In genomic region chr12:106094304-106094703, GRCh38 we compare ENCODE assay signal across 1 cellular context.
TF ChIP-seq lines count a peak whose summit lies in the region.

No MANE protein-coding gene starts in this region.

TF ChIP-seq in HepG2, 621 proteins besides CTCF, POLR2A, EP300 and RAD21 (continued from another document):
- TF ChIP-seq HNF1A (IDR thresholded peaks at IDR 0.05; ENCODE audit: low read depth) (0 out of 2 replicates have a peak, but pooled peaks have one; percentile 12), HNF1A (CRISPR knock-in tag; IDR thresholded peaks at IDR 0.05; ENCODE audit: borderline replicate concordance) (no peak), ARID5B (CRISPR knock-in tag; IDR thresholded peaks at IDR 0.05) (peak; percentile 48), ZFX (CRISPR knock-in tag; IDR thresholded peaks at IDR 0.05; ENCODE audit: low read depth) (no peak), ZNF20 (CRISPR knock-in tag; IDR thresholded peaks at IDR 0.05) (no peak), ZNF891 (CRISPR knock-in tag; IDR thresholded peaks at IDR 0.05) (no peak), ZNF264 (CRISPR knock-in tag; IDR thresholded peaks at IDR 0.05) (no peak), NR2F6 (IDR thresholded peaks at IDR 0.05) (0 out of 2 replicates have a peak, but pooled peaks have one; percentile 25), NR2F6 (CRISPR knock-in tag; IDR thresholded peaks at IDR 0.05) (no peak), NR3C1 (CRISPR knock-in tag; IDR thresholded peaks at IDR 0.05) (no peak), HIVEP1 (CRISPR knock-in tag; IDR thresholded peaks at IDR 0.05) (no peak), BCL6 (CRISPR knock-in tag; IDR thresholded peaks at IDR 0.05) (peak; percentile 81), REXO4 (CRISPR knock-in tag; IDR thresholded peaks at IDR 0.05; ENCODE audit: borderline replicate concordance) (no peak), ZMYM2 (CRISPR knock-in tag; IDR thresholded peaks at IDR 0.05) (no peak), ZNF160 (CRISPR knock-in tag; IDR thresholded peaks at IDR 0.05) (no peak), POLR2AphosphoS5 (IDR thresholded peaks at IDR 0.05; ENCODE audit: low read depth, low read length) (no peak), SOX13 (IDR thresholded peaks at IDR 0.05) (no peak), SOX13 (CRISPR knock-in tag; conservative IDR thresholded peaks at IDR 0.05 in 1 of 2, IDR thresholded peaks at IDR 0.05 in 1 of 2) (0 out of 4 replicates have a peak, but pooled peaks of 1 of the 2 experiments have one; percentile 15), KDM2A (CRISPR knock-in tag; IDR thresholded peaks at IDR 0.05; ENCODE audit: borderline replicate concordance, low read depth) (no peak), ADNP (CRISPR knock-in tag; IDR thresholded peaks at IDR 0.05) (no peak), FOXA1 (IDR thresholded peaks at IDR 0.05) (no peak), FOXA1 (CRISPR knock-in tag; IDR thresholded peaks at IDR 0.05) (0 out of 2 replicates have a peak, but pooled peaks have one; percentile 7), SALL2 (CRISPR knock-in tag; IDR thresholded peaks at IDR 0.05) (no peak), AGO2 (optimal IDR thresholded peaks at IDR 0.05; ENCODE audit: low read depth, low read length) (no peak), ZNF446 (CRISPR knock-in tag; IDR thresholded peaks at IDR 0.05) (no peak), HMG20A (CRISPR knock-in tag; IDR thresholded peaks at IDR 0.05; ENCODE audit: borderline replicate concordance) (peak; percentile 38; the same call in 1 of the 2 replicates), ZNF850 (CRISPR knock-in tag; conservative IDR thresholded peaks at IDR 0.05) (no peak), CBFB (CRISPR knock-in tag; IDR thresholded peaks at IDR 0.05) (no peak), MBNL3 (CRISPR knock-in tag; conservative IDR thresholded peaks at IDR 0.05) (no peak), SAP130 (CRISPR knock-in tag; IDR thresholded peaks at IDR 0.05; ENCODE audit: low read depth) (peak; percentile 22; the same call in 1 of the 2 replicates), ELF3 (CRISPR knock-in tag; IDR thresholded peaks at IDR 0.05) (peak; percentile 18; the same call in 1 of the 2 replicates), FOSL2 (CRISPR knock-in tag; IDR thresholded peaks at IDR 0.05) (peak; percentile 67), WIZ (CRISPR knock-in tag; IDR thresholded peaks at IDR 0.05) (no peak), MED8 (CRISPR knock-in tag; IDR thresholded peaks at IDR 0.05; ENCODE audit: insufficient replicate concordance) (no peak), TARDBP (CRISPR knock-in tag; IDR thresholded peaks at IDR 0.05) (no peak), MXI1 (IDR thresholded peaks at IDR 0.05; ENCODE audit: borderline replicate concordance, low read depth, low read length) (no peak), ONECUT2 (CRISPR knock-in tag; IDR thresholded peaks at IDR 0.05) (no peak), ZNF12 (CRISPR knock-in tag; IDR thresholded peaks at IDR 0.05) (0 out of 2 replicates have a peak, but pooled peaks have one; percentile 14), RARA (CRISPR knock-in tag; IDR thresholded peaks at IDR 0.05) (peak; percentile 25; the same call in 1 of the 2 replicates), SIX4 (CRISPR knock-in tag; IDR thresholded peaks at IDR 0.05) (no peak), FOSL1 (CRISPR knock-in tag; IDR thresholded peaks at IDR 0.05; ENCODE audit: borderline replicate concordance) (peak; percentile 63; the same call in 1 of the 2 replicates), ZNF530 (CRISPR knock-in tag; IDR thresholded peaks at IDR 0.05; ENCODE audit: low read depth) (no peak), NCOR1 (IDR thresholded peaks at IDR 0.05; ENCODE audit: borderline replicate concordance, low read length) (no peak), TCF7 (IDR thresholded peaks at IDR 0.05; ENCODE audit: low read depth) (peak; percentile 46; the same call in 1 of the 2 replicates)
- TF ChIP-seq, protein P1, sequence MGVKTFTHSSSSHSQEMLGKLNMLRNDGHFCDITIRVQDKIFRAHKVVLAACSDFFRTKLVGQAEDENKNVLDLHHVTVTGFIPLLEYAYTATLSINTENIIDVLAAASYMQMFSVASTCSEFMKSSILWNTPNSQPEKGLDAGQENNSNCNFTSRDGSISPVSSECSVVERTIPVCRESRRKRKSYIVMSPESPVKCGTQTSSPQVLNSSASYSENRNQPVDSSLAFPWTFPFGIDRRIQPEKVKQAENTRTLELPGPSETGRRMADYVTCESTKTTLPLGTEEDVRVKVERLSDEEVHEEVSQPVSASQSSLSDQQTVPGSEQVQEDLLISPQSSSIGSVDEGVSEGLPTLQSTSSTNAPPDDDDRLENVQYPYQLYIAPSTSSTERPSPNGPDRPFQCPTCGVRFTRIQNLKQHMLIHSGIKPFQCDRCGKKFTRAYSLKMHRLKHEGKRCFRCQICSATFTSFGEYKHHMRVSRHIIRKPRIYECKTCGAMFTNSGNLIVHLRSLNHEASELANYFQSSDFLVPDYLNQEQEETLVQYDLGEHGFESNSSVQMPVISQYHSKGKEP (CRISPR knock-in tag; IDR thresholded peaks at IDR 0.05) = no peak
